Comparison of ENCODE assay signal across 1 cellular context in the genomic region with DNA sequence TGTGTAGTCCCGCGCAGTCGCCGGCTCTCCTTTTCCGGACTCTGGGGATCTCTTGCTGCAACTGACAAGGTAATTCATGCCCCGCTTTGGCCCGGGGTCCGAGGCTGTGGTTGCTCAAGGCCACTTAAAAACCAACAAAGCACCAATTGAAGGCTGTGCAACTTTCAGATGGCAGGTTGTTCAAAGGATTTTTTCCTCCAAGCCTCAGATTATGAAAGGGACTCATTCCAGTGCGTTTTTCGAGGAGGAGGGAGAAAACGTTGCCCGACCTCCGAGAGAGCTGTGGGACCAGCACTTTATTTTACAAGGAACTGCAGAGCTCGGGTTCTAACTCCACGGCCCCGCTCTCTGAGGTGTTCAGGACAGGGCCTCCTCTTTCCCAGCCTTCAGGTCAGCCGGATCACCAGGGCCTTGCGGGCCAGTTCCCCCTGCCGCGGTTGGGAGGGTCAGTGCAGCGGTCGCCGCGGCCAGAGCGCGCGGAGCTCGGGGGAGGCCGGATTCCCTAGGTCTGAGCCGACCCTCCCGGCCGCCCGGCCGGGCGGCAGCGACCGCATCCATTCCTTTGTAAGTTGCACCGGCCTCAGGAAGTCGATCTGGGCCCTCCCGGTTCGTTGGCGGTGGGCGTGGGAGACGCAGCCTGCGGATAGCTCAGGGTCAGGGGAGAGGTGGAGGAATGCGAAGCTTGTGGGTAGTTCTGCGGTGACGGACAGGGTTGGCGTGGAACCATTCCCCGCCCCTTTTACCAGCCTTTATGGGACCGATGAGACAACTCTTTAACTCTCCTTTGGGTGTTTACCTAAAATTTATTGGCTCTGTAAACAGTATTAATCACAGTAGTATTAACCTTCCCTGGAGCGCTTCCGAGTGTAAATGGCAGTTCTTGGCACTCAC.
TF ChIP-seq lines count a peak whose summit lies in the region.

No MANE protein-coding gene starts in this region.

TF ChIP-seq in HepG2, 621 proteins besides CTCF, POLR2A, EP300 and RAD21 (continued from another document):
- TF ChIP-seq PHF5A (CRISPR knock-in tag; IDR thresholded peaks at IDR 0.05; ENCODE audit: low read depth, unreplicated experiment) (peak; percentile 49), RXRB (CRISPR knock-in tag; IDR thresholded peaks at IDR 0.05; ENCODE audit: borderline replicate concordance) (no peak), ZNF564 (CRISPR knock-in tag; IDR thresholded peaks at IDR 0.05) (no peak; the same call in 1 of the 2 replicates)
